ENCODE assay signal across 34 cellular contexts in genomic region chr2:142241016-142241415, GRCh38.
"Had no signal": no experiment of that assay in that cellular context is flagged by ENCODE, and none has a peak within 500 bp of the region (broad histone marks: within the 10 kb centered on the region; RNA-seq: fewer than 3 reads in every experiment).

No MANE protein-coding gene starts in this region.

- DNase-seq: activated CD4-positive, alpha-beta memory T cell treated with anti-CD3 and anti-CD28 coated beads for 36 hours; activated CD4-positive, alpha-beta T cell treated with anti-CD3 and anti-CD28 coated beads for 36 hours; activated CD4-positive, alpha-beta T cell treated with anti-CD3 and anti-CD28 coated beads, Interleukin-2, amount 10 ng/mL, durations not matched to agents 24 days and 14 days; activated CD4-positive, CD25-positive, alpha-beta regulatory T cell; activated CD4-positive, CD25-positive, alpha-beta regulatory T cell treated with anti-CD3 and anti-CD28 coated beads, Interleukin-2, amount 50 U/mL, for 72 hours; activated CD8-positive, alpha-beta memory T cell treated with anti-CD3 and anti-CD28 coated beads, Interleukin-2, amount 10 ng/mL, durations not matched to agents 7 days and 5 days; activated CD8-positive, alpha-beta memory T cell treated with anti-CD3 and anti-CD28 coated beads, Interleukin-2, amount 50 U/mL, for 4 hours; activated CD8-positive, alpha-beta T cell treated with anti-CD3 and anti-CD28 coated beads, Interleukin-2, amount 10 ng/mL, durations not matched to agents 7 days and 5 days; activated effector memory CD4-positive, alpha-beta T cell treated with anti-CD3 and anti-CD28 coated beads, Interleukin-2, amount 50 U/mL, for 16 hours; activated naive CD4-positive, alpha-beta T cell treated with anti-CD3 and anti-CD28 coated beads for 36 hours; activated naive CD8-positive, alpha-beta T cell treated with anti-CD3 and anti-CD28 coated beads for 36 hours; activated naive CD8-positive, alpha-beta T cell treated with anti-CD3 and anti-CD28 coated beads, Interleukin-2, amount 50 U/mL, for 24 hours; activated T-cell treated with anti-CD3 and anti-CD28 coated beads, Interleukin-2, amount 50 U/mL, for 1 hour; activated T-cell treated with anti-CD3 and anti-CD28 coated beads, Interleukin-2, amount 50 U/mL, for 48 hours; adrenal gland; amygdala; aorta; body of pancreas; central memory CD4-positive, alpha-beta T cell; cerebellar nuclear complex; colonic mucosa; effector CD8-positive, alpha-beta T cell; foreskin keratinocyte; gastrocnemius medialis; glutamatergic neuron; heart left ventricle; T-helper 2 cell had no signal

- ATAC-seq: activated CD4-positive, alpha-beta T cell treated with anti-CD3 and anti-CD28 coated beads for 36 hours; activated CD8-positive, alpha-beta memory T cell treated with anti-CD3 and anti-CD28 coated beads, Interleukin-2, amount 10 ng/mL, durations not matched to agents 7 days and 5 days; activated CD8-positive, alpha-beta T cell treated with anti-CD3 and anti-CD28 coated beads, Interleukin-2, amount 10 ng/mL, durations not matched to agents 7 days and 5 days; activated naive CD8-positive, alpha-beta T cell treated with anti-CD3 and anti-CD28 coated beads, Interleukin-2, amount 50 U/mL, for 24 hours; body of pancreas; esophagus mucosa; foreskin keratinocyte; gastrocnemius medialis; heart left ventricle had no signal

- H3K36me3 ChIP-seq: adrenal gland, cardiac muscle cell, colonic mucosa, gastrocnemius medialis, heart left ventricle had no signal

- H3K4me3 Mint-ChIP-seq: activated CD4-positive, alpha-beta memory T cell treated with anti-CD3 and anti-CD28 coated beads for 36 hours; activated CD4-positive, alpha-beta T cell treated with anti-CD3 and anti-CD28 coated beads for 36 hours; activated CD4-positive, alpha-beta T cell treated with anti-CD3 and anti-CD28 coated beads, Interleukin-2, amount 10 ng/mL, durations not matched to agents 24 days and 14 days; activated CD8-positive, alpha-beta memory T cell treated with anti-CD3 and anti-CD28 coated beads, Interleukin-2, amount 10 ng/mL, durations not matched to agents 7 days and 5 days; activated CD8-positive, alpha-beta T cell treated with anti-CD3 and anti-CD28 coated beads, Interleukin-2, amount 10 ng/mL, durations not matched to agents 7 days and 5 days; activated naive CD4-positive, alpha-beta T cell treated with anti-CD3 and anti-CD28 coated beads for 36 hours; activated naive CD4-positive, alpha-beta T cell treated with anti-CD3 and anti-CD28 coated beads, Interleukin-2, amount 50 U/mL, for 24 hours; activated naive CD8-positive, alpha-beta T cell treated with anti-CD3 and anti-CD28 coated beads for 36 hours; activated naive CD8-positive, alpha-beta T cell treated with anti-CD3 and anti-CD28 coated beads, Interleukin-2, amount 50 U/mL, for 24 hours; activated T-helper 1 cell treated with anti-CD3 and anti-CD28 coated beads, Interleukin-12 subunit alpha, Interleukin-12 subunit beta, Interleukin-2, Interleukin-4 antibody, amounts not matched to agents 30 ng/mL and 10 ng/mL and 1 ng/mL, durations not matched to agents 14 hours and 24 hours and 36 hours had no signal

- H3K27me3 Mint-ChIP-seq: activated CD4-positive, alpha-beta memory T cell treated with anti-CD3 and anti-CD28 coated beads for 36 hours; activated CD4-positive, alpha-beta T cell treated with anti-CD3 and anti-CD28 coated beads for 36 hours; activated CD4-positive, alpha-beta T cell treated with anti-CD3 and anti-CD28 coated beads, Interleukin-2, amount 10 ng/mL, durations not matched to agents 24 days and 14 days; activated CD8-positive, alpha-beta memory T cell treated with anti-CD3 and anti-CD28 coated beads, Interleukin-2, amount 10 ng/mL, durations not matched to agents 7 days and 5 days; activated naive CD4-positive, alpha-beta T cell treated with anti-CD3 and anti-CD28 coated beads, Interleukin-2, amount 50 U/mL, for 24 hours; activated naive CD8-positive, alpha-beta T cell treated with anti-CD3 and anti-CD28 coated beads for 36 hours; activated naive CD8-positive, alpha-beta T cell treated with anti-CD3 and anti-CD28 coated beads, Interleukin-2, amount 50 U/mL, for 24 hours had no signal

- H3K27ac ChIP-seq: adrenal gland, body of pancreas, cardiac muscle cell, colonic mucosa, foreskin keratinocyte, gastrocnemius medialis, heart left ventricle had no signal

- H3K4me1 Mint-ChIP-seq: activated CD4-positive, alpha-beta T cell treated with anti-CD3 and anti-CD28 coated beads for 36 hours; activated CD4-positive, alpha-beta T cell treated with anti-CD3 and anti-CD28 coated beads, Interleukin-2, amount 10 ng/mL, durations not matched to agents 24 days and 14 days; activated CD8-positive, alpha-beta memory T cell treated with anti-CD3 and anti-CD28 coated beads, Interleukin-2, amount 10 ng/mL, durations not matched to agents 7 days and 5 days; activated naive CD4-positive, alpha-beta T cell treated with anti-CD3 and anti-CD28 coated beads, Interleukin-2, amount 50 U/mL, for 24 hours; activated naive CD8-positive, alpha-beta T cell treated with anti-CD3 and anti-CD28 coated beads for 36 hours; activated naive CD8-positive, alpha-beta T cell treated with anti-CD3 and anti-CD28 coated beads, Interleukin-2, amount 50 U/mL, for 24 hours had no signal

- FAIRE-seq: endometrium, endothelial cell of umbilical vein had no signal

- H3K4me1 ChIP-seq: adrenal gland, body of pancreas, colonic mucosa, foreskin keratinocyte, gastrocnemius medialis, heart left ventricle had no signal

- H3K27me3 ChIP-seq: adrenal gland, body of pancreas, cardiac muscle cell, colonic mucosa, foreskin keratinocyte, gastrocnemius medialis, heart left ventricle had no signal

- H3K27ac Mint-ChIP-seq: activated CD4-positive, alpha-beta memory T cell treated with anti-CD3 and anti-CD28 coated beads for 36 hours; activated CD4-positive, alpha-beta T cell treated with anti-CD3 and anti-CD28 coated beads for 36 hours; activated CD4-positive, alpha-beta T cell treated with anti-CD3 and anti-CD28 coated beads, Interleukin-2, amount 10 ng/mL, durations not matched to agents 24 days and 14 days; activated CD8-positive, alpha-beta memory T cell treated with anti-CD3 and anti-CD28 coated beads, Interleukin-2, amount 10 ng/mL, durations not matched to agents 7 days and 5 days; activated CD8-positive, alpha-beta T cell treated with anti-CD3 and anti-CD28 coated beads, Interleukin-2, amount 10 ng/mL, durations not matched to agents 7 days and 5 days; activated naive CD4-positive, alpha-beta T cell treated with anti-CD3 and anti-CD28 coated beads for 36 hours; activated naive CD4-positive, alpha-beta T cell treated with anti-CD3 and anti-CD28 coated beads, Interleukin-2, amount 50 U/mL, for 24 hours; activated naive CD8-positive, alpha-beta T cell treated with anti-CD3 and anti-CD28 coated beads for 36 hours; activated naive CD8-positive, alpha-beta T cell treated with anti-CD3 and anti-CD28 coated beads, Interleukin-2, amount 50 U/mL, for 24 hours; activated T-helper 1 cell treated with anti-CD3 and anti-CD28 coated beads, Interleukin-12 subunit alpha, Interleukin-12 subunit beta, Interleukin-2, Interleukin-4 antibody, amounts not matched to agents 30 ng/mL and 10 ng/mL and 1 ng/mL, durations not matched to agents 14 hours and 24 hours and 36 hours; activated T-helper 2 cell treated with anti-CD3 and anti-CD28 coated beads, Interferon-gamma antibody, Interleukin-2, Interleukin-4, amounts not matched to agents 10 μg/mL and 5 μg/mL and 100 μg/mL, durations not matched to agents 14 hours and 24 hours and 36 hours had no signal

- H3K36me3 Mint-ChIP-seq: activated CD4-positive, alpha-beta memory T cell treated with anti-CD3 and anti-CD28 coated beads for 36 hours; activated CD8-positive, alpha-beta memory T cell treated with anti-CD3 and anti-CD28 coated beads, Interleukin-2, amount 10 ng/mL, durations not matched to agents 7 days and 5 days; activated naive CD4-positive, alpha-beta T cell treated with anti-CD3 and anti-CD28 coated beads, Interleukin-2, amount 50 U/mL, for 24 hours; activated naive CD8-positive, alpha-beta T cell treated with anti-CD3 and anti-CD28 coated beads for 36 hours had no signal

- H3K4me3 ChIP-seq: adrenal gland, body of pancreas, cardiac muscle cell, colonic mucosa, gastrocnemius medialis, heart left ventricle had no signal

- H3K9me3 ChIP-seq: adrenal gland, body of pancreas, colonic mucosa, gastrocnemius medialis, heart left ventricle had no signal

- H3K9me3 Mint-ChIP-seq: activated CD4-positive, alpha-beta T cell treated with anti-CD3 and anti-CD28 coated beads, Interleukin-2, amount 10 ng/mL, durations not matched to agents 24 days and 14 days; activated naive CD4-positive, alpha-beta T cell treated with anti-CD3 and anti-CD28 coated beads, Interleukin-2, amount 50 U/mL, for 24 hours; activated naive CD8-positive, alpha-beta T cell treated with anti-CD3 and anti-CD28 coated beads for 36 hours; activated T-helper 1 cell treated with anti-CD3 and anti-CD28 coated beads, Interleukin-12 subunit alpha, Interleukin-12 subunit beta, Interleukin-2, Interleukin-4 antibody, amounts not matched to agents 30 ng/mL and 10 ng/mL and 1 ng/mL, durations not matched to agents 14 hours and 24 hours and 36 hours; activated T-helper 2 cell treated with anti-CD3 and anti-CD28 coated beads, Interferon-gamma antibody, Interleukin-2, Interleukin-4, amounts not matched to agents 10 μg/mL and 5 μg/mL and 100 μg/mL, durations not matched to agents 14 hours and 24 hours and 36 hours had no signal
